In the genomic region with DNA sequence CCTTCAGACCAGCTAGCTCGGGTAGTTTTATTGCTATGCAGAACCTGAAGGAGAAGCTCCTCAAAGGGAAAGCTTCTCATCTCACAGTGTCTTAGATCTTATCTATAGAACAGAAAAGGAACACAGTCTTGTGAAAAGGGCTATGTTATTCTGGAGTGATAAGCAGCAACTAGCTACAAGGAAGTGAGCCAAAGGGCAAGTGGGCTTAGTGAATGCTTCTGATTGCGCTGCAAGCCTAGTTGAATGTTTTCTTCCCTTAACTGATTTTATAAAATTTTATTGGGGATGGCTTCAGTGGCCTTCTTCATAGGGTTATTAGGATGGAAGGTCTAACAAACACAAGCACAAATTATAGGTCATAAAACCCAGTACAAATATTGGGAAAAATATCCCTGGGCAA, we compare ENCODE assay signal across 17 cellular contexts.
DNase-seq lines count a peak whose midpoint lies in the region; ATAC-seq and TF ChIP-seq lines count a peak whose summit lies in the region.
"Had no signal": no experiment of that assay in that cellular context is flagged by ENCODE, and none has a peak within 500 bp of the region (broad histone marks: within the 10 kb centered on the region; RNA-seq: fewer than 3 reads in every experiment).

No MANE protein-coding gene starts in this region.

- H2AK5ac ChIP-seq in trophoblast cell (ENCODE audit: low read length), result no peak overlapping the region

- no peak overlapping the region for H4K8ac ChIP-seq in trophoblast cell (ENCODE audit: low read depth, low read length)

- H3K4me3 ChIP-seq in fibroblast of villous mesenchyme (ENCODE audit: low read depth, low read length) (no peak overlapping the region), trophoblast cell (ENCODE audit: low read depth, low read length) (no peak overlapping the region)
- H3K4me3 ChIP-seq: BLaER1 had no signal

- H3K4me1 Mint-ChIP-seq in activated naive CD4-positive, alpha-beta T cell treated with anti-CD3 and anti-CD28 coated beads, Interleukin-2, amount 10 ng/mL, durations not matched to agents 7 days and 5 days, result peaks cover 81% of the 10 kb centered on the region
- H3K4me1 Mint-ChIP-seq in stimulated activated effector memory CD8-positive, alpha-beta T cell treated with anti-CD3 and anti-CD28 coated beads, Interleukin-12 subunit alpha, Interleukin-12 subunit beta, amount 100 ng/mL, for 72 hours, result peaks cover 6% of the 10 kb centered on the region
- H3K4me1 Mint-ChIP-seq: H9 had no signal

- no peak overlapping the region for H3K4me3 Mint-ChIP-seq in activated naive CD4-positive, alpha-beta T cell treated with anti-CD3 and anti-CD28 coated beads, Interleukin-2, amount 10 ng/mL, durations not matched to agents 7 days and 5 days
- H3K4me3 Mint-ChIP-seq in stimulated activated effector memory CD8-positive, alpha-beta T cell treated with anti-CD3 and anti-CD28 coated beads, Interleukin-12 subunit alpha, Interleukin-12 subunit beta, amount 100 ng/mL, for 72 hours, result no peak overlapping the region
- H3K4me3 Mint-ChIP-seq: CD8-positive, alpha-beta memory T cell; H9; IgD-negative memory B cell had no signal

- H3K4me2 ChIP-seq in trophoblast cell (ENCODE audit: low read length), result no peak overlapping the region
- H3K4me2 ChIP-seq: BLaER1 had no signal

- H3K23ac ChIP-seq in trophoblast cell (ENCODE audit: low read length), result no peak overlapping the region

- H3K9me3 Mint-ChIP-seq in activated naive CD4-positive, alpha-beta T cell treated with anti-CD3 and anti-CD28 coated beads, Interleukin-2, amount 10 ng/mL, durations not matched to agents 7 days and 5 days, result peaks cover 48% of the 10 kb centered on the region
- H3K9me3 Mint-ChIP-seq in stimulated activated effector memory CD8-positive, alpha-beta T cell treated with anti-CD3 and anti-CD28 coated beads, Interleukin-12 subunit alpha, Interleukin-12 subunit beta, amount 100 ng/mL, for 72 hours, result peaks cover 16% of the 10 kb centered on the region

- H3K9me3 ChIP-seq in trophoblast cell (ENCODE audit: insufficient read depth, low read depth, low read length), result peaks cover 3% of the 10 kb centered on the region

- no peak overlapping the region for H2BK12ac ChIP-seq in trophoblast cell (ENCODE audit: low read length)

- H3K36me3 Mint-ChIP-seq in activated naive CD4-positive, alpha-beta T cell treated with anti-CD3 and anti-CD28 coated beads, Interleukin-2, amount 10 ng/mL, durations not matched to agents 7 days and 5 days, result peaks cover 61% of the 10 kb centered on the region
- H3K36me3 Mint-ChIP-seq in stimulated activated effector memory CD8-positive, alpha-beta T cell treated with anti-CD3 and anti-CD28 coated beads, Interleukin-12 subunit alpha, Interleukin-12 subunit beta, amount 100 ng/mL, for 72 hours, result no peaks in the 10 kb centered on the region
- H3K36me3 Mint-ChIP-seq: IgD-negative memory B cell had no signal

- H2BK120ac ChIP-seq in trophoblast cell (ENCODE audit: insufficient read depth, low read length, poor library complexity), result no peak overlapping the region

- no peak for DNase-seq in activated naive CD4-positive, alpha-beta T cell treated with anti-CD3 and anti-CD28 coated beads, Interleukin-2, amount 10 ng/mL, durations not matched to agents 7 days and 5 days
- DNase-seq in activated naive CD4-positive, alpha-beta T cell treated with anti-CD3 and anti-CD28 coated beads, Interleukin-2, amount 50 U/mL, for 16 hours, result no peak
- DNase-seq in ELF-1 (ENCODE audit: low read depth, low spot score) (peak; percentile 14), fibroblast of villous mesenchyme (ENCODE audit: low read depth) (peak; percentile 18), trophoblast cell (no peak)
- no peak for DNase-seq in stimulated activated effector memory CD8-positive, alpha-beta T cell treated with anti-CD3 and anti-CD28 coated beads, Interleukin-12 subunit alpha, Interleukin-12 subunit beta, amount 100 ng/mL, for 72 hours (ENCODE audit: low spot score in 2 of 2)
- DNase-seq: 8988T; CD8-positive, alpha-beta memory T cell; COR-L47; GDM1; GOT3; H9; KG1 had no signal

- H3K9ac ChIP-seq in trophoblast cell (ENCODE audit: low read length), result no peak overlapping the region
- H3K9ac ChIP-seq: BLaER1 had no signal

- H4K12ac ChIP-seq in trophoblast cell (ENCODE audit: low read depth, low read length), result no peak overlapping the region

- CTCF ChIA-PET in activated naive CD4-positive, alpha-beta T cell treated with anti-CD3 and anti-CD28 coated beads, Interleukin-2, amount 10 ng/mL, durations not matched to agents 7 days and 5 days (lab: Charles Lee), result no interaction called here

- H3K14ac ChIP-seq in trophoblast cell (ENCODE audit: low read length), result no peak overlapping the region

- H3K27ac ChIP-seq in trophoblast cell (ENCODE audit: low read depth, low read length), result no peak overlapping the region
- H3K27ac ChIP-seq: BLaER1 had no signal

- no peaks in the 10 kb centered on the region for H3K27me3 ChIP-seq in trophoblast cell (ENCODE audit: insufficient read depth, low read length)
- H3K27me3 ChIP-seq: BLaER1 had no signal

- H4K91ac ChIP-seq in trophoblast cell (ENCODE audit: low read depth, low read length), result no peak overlapping the region

- H3K36me3 ChIP-seq in trophoblast cell (ENCODE audit: control insufficient read depth in 1 of 2, insufficient read depth in 2 of 2, low read length in 2 of 2), result no peaks in the 10 kb centered on the region
- H3K36me3 ChIP-seq: BLaER1 had no signal

- H3K79me2 ChIP-seq in trophoblast cell (ENCODE audit: control insufficient read depth, insufficient read depth, low read length, poor library complexity), result no peaks in the 10 kb centered on the region

- no CpG with 5 or more reads among the region's 2 CpGs for WGBS in trophoblast cell (ENCODE audit: extremely low coverage, insufficient coverage, insufficient read length)

- H2AFZ ChIP-seq in trophoblast cell (ENCODE audit: insufficient read depth, low read length, poor library complexity), result no peak overlapping the region

- TF ChIP-seq CTCF in fibroblast of villous mesenchyme (IDR thresholded peaks at IDR 0.05; ENCODE audit: insufficient read depth, low read depth, low read length), result no peak

- no peak for ATAC-seq in stimulated activated effector memory CD8-positive, alpha-beta T cell treated with anti-CD3 and anti-CD28 coated beads, Interleukin-12 subunit alpha, Interleukin-12 subunit beta, amount 100 ng/mL, for 72 hours
- ATAC-seq in HG03521 (IDR thresholded peaks at IDR 0.05; ENCODE audit: unreplicated experiment), result no peak
- ATAC-seq: HepG2 had no signal

- H3K18ac ChIP-seq in trophoblast cell (ENCODE audit: low read length), result no peak overlapping the region

- H3K4me1 ChIP-seq in trophoblast cell (ENCODE audit: control insufficient read depth in 1 of 2, insufficient read depth in 2 of 2, low read length in 2 of 2), result no peaks in the 10 kb centered on the region
- H3K4me1 ChIP-seq: BLaER1 had no signal

- no peaks in the 10 kb centered on the region for H3K27me3 Mint-ChIP-seq in activated naive CD4-positive, alpha-beta T cell treated with anti-CD3 and anti-CD28 coated beads, Interleukin-2, amount 10 ng/mL, durations not matched to agents 7 days and 5 days
- H3K27me3 Mint-ChIP-seq: CD8-positive, alpha-beta memory T cell; IgD-negative memory B cell had no signal

- peak overlapping the region; percentile 73 for H3K27ac Mint-ChIP-seq in activated naive CD4-positive, alpha-beta T cell treated with anti-CD3 and anti-CD28 coated beads, Interleukin-2, amount 10 ng/mL, durations not matched to agents 7 days and 5 days
- no peak overlapping the region for H3K27ac Mint-ChIP-seq in stimulated activated effector memory CD8-positive, alpha-beta T cell treated with anti-CD3 and anti-CD28 coated beads, Interleukin-12 subunit alpha, Interleukin-12 subunit beta, amount 100 ng/mL, for 72 hours
- H3K27ac Mint-ChIP-seq: CD8-positive, alpha-beta memory T cell; H9; IgD-negative memory B cell had no signal

- H3K79me1 ChIP-seq in trophoblast cell (ENCODE audit: low read length), result no peaks in the 10 kb centered on the region

- no peak overlapping the region for H3K4ac ChIP-seq in trophoblast cell (ENCODE audit: low read depth, low read length)

- H2BK5ac ChIP-seq in trophoblast cell (ENCODE audit: low read depth, low read length, poor library complexity), result no peak overlapping the region

Comparison
In these comparisons a context has a peak if more than half of its experiments do, and no peak if none do; other contexts are left out.
1. DNase-seq: peak in ELF-1 (single experiment) and fibroblast of villous mesenchyme (single experiment); none in activated naive CD4-positive, alpha-beta T cell treated with anti-CD3 and anti-CD28 coated beads, Interleukin-2, amount 10 ng/mL, durations not matched to agents 7 days and 5 days (single experiment), activated naive CD4-positive, alpha-beta T cell treated with anti-CD3 and anti-CD28 coated beads, Interleukin-2, amount 50 U/mL, for 16 hours (single experiment), stimulated activated effector memory CD8-positive, alpha-beta T cell treated with anti-CD3 and anti-CD28 coated beads, Interleukin-12 subunit alpha, Interleukin-12 subunit beta, amount 100 ng/mL, for 72 hours (0 of 2) and trophoblast cell (0 of 2).